20 cellular contexts compared by ENCODE assay signal in genomic region chr1:245096330-245097066, GRCh38. TPM values are rescaled to one million over a fixed set of nuclear protein-coding genes. Genes with fewer than 3 reads are reported as not detected.
DNase-seq lines count a peak whose midpoint lies in the region; ATAC-seq, FAIRE-seq and TF ChIP-seq lines count a peak whose summit lies in the region.
"Had no signal": no experiment of that assay in that cellular context is flagged by ENCODE, and none has a peak within 500 bp of the region (broad histone marks: within the 10 kb centered on the region; RNA-seq: fewer than 3 reads in every experiment).

No MANE protein-coding gene starts in this region.

- H3K9ac ChIP-seq in mesendoderm (ENCODE audit: low read length), result no peak overlapping the region

- H3K56ac ChIP-seq in mesendoderm (ENCODE audit: low read length), result peak overlapping the region; percentile 18

- H3K36me3 Mint-ChIP-seq in activated CD8-positive, alpha-beta memory T cell treated with anti-CD3 and anti-CD28 coated beads, Interleukin-2, amount 10 ng/mL, durations not matched to agents 7 days and 5 days, result no peaks in the 10 kb centered on the region
- H3K36me3 Mint-ChIP-seq in T-helper 2 cell treated with Interferon-gamma antibody and Interleukin-4, amounts not matched to agents 5 μg/mL and 100 μg/mL, for 36 hours (ENCODE audit: low read depth), result no peaks in the 10 kb centered on the region

- H3K4me3 ChIP-seq in dorsolateral prefrontal cortex (no peak overlapping the region), mesendoderm (ENCODE audit: low read length) (no peak overlapping the region), thyroid gland (replicated peaks in 1 of 3) (no peak overlapping the region)

- H3K4me3 Mint-ChIP-seq in activated CD8-positive, alpha-beta memory T cell treated with anti-CD3 and anti-CD28 coated beads, Interleukin-2, amount 10 ng/mL, durations not matched to agents 7 days and 5 days, result no peak overlapping the region
- H3K4me3 Mint-ChIP-seq in T-helper 2 cell treated with Interferon-gamma antibody and Interleukin-4, amounts not matched to agents 5 μg/mL and 100 μg/mL, for 36 hours, result no peak overlapping the region
- H3K4me3 Mint-ChIP-seq: CD14-positive monocyte had no signal

- no peaks in the 10 kb centered on the region for H3K36me3 ChIP-seq in mesendoderm (ENCODE audit: control insufficient read depth, insufficient read depth, low read length)
- H3K36me3 ChIP-seq in thyroid gland, result no peaks in the 10 kb centered on the region

- no peak overlapping the region for H2BK15ac ChIP-seq in mesendoderm (replicated peaks; ENCODE audit: low read depth)

- TF ChIP-seq POLR2A in thyroid gland (IDR thresholded peaks at IDR 0.05), result no peak

- H3K9me3 ChIP-seq in thyroid gland, result no peaks in the 10 kb centered on the region

- no peak overlapping the region for H2BK120ac ChIP-seq in mesendoderm (ENCODE audit: low read depth, low read length)

- no peaks in the 10 kb centered on the region for H3K9me3 Mint-ChIP-seq in activated CD8-positive, alpha-beta memory T cell treated with anti-CD3 and anti-CD28 coated beads, Interleukin-2, amount 10 ng/mL, durations not matched to agents 7 days and 5 days (ENCODE audit: low read depth)
- H3K9me3 Mint-ChIP-seq in T-helper 2 cell treated with Interferon-gamma antibody and Interleukin-4, amounts not matched to agents 5 μg/mL and 100 μg/mL, for 36 hours, result no peaks in the 10 kb centered on the region

- no peaks in the 10 kb centered on the region for H3K79me1 ChIP-seq in mesendoderm (ENCODE audit: low read length)

- peak overlapping the region; percentile 29 for H2BK5ac ChIP-seq in mesendoderm (ENCODE audit: low read length)

- H3K27ac Mint-ChIP-seq in activated CD8-positive, alpha-beta memory T cell treated with anti-CD3 and anti-CD28 coated beads, Interleukin-2, amount 10 ng/mL, durations not matched to agents 7 days and 5 days, result no peak overlapping the region
- no peak overlapping the region for H3K27ac Mint-ChIP-seq in T-helper 2 cell treated with Interferon-gamma antibody and Interleukin-4, amounts not matched to agents 5 μg/mL and 100 μg/mL, for 36 hours
- H3K27ac Mint-ChIP-seq: CD14-positive monocyte had no signal

- no peak overlapping the region for H3K4me2 ChIP-seq in mesendoderm (ENCODE audit: low read length)

- no peak overlapping the region for H3K4ac ChIP-seq in mesendoderm (ENCODE audit: low read depth, low read length)

- H3K27me3 ChIP-seq in dorsolateral prefrontal cortex (no peaks in the 10 kb centered on the region), mesendoderm (ENCODE audit: insufficient read depth, low read length, poor library complexity) (no peaks in the 10 kb centered on the region), thyroid gland (no peaks in the 10 kb centered on the region)

- CTCF ChIA-PET in activated CD8-positive, alpha-beta memory T cell treated with anti-CD3 and anti-CD28 coated beads, Interleukin-2, amount 10 ng/mL, durations not matched to agents 7 days and 5 days (lab: Charles Lee), result no interaction called here

- no CpG with 5 or more reads among the region's 5 CpGs for WGBS in mesendoderm (ENCODE audit: extremely low coverage, insufficient coverage, low lambda C conversion rate)
- WGBS in thyroid gland, 2 donors, result 33 to 51% methylated on average over 5 of the region's 5 CpGs

- no peak overlapping the region for H4K8ac ChIP-seq in mesendoderm (ENCODE audit: low read depth, low read length)

- no peak for ATAC-seq in activated CD8-positive, alpha-beta memory T cell treated with anti-CD3 and anti-CD28 coated beads, Interleukin-2, amount 10 ng/mL, durations not matched to agents 7 days and 5 days
- no peak for ATAC-seq in HG03045 (IDR thresholded peaks at IDR 0.05; ENCODE audit: unreplicated experiment)
- ATAC-seq: HCT116, Panc1 had no signal

- H3K27me3 Mint-ChIP-seq in activated CD8-positive, alpha-beta memory T cell treated with anti-CD3 and anti-CD28 coated beads, Interleukin-2, amount 10 ng/mL, durations not matched to agents 7 days and 5 days, result no peaks in the 10 kb centered on the region
- no peaks in the 10 kb centered on the region for H3K27me3 Mint-ChIP-seq in T-helper 2 cell treated with Interferon-gamma antibody and Interleukin-4, amounts not matched to agents 5 μg/mL and 100 μg/mL, for 36 hours (ENCODE audit: low read depth)

- H3K18ac ChIP-seq in mesendoderm (ENCODE audit: low read length), result no peak overlapping the region

- TF ChIP-seq CTCF in dorsolateral prefrontal cortex (IDR thresholded peaks at IDR 0.05 in 54 of 56, conservative IDR thresholded peaks at IDR 0.05 in 2 of 56; ENCODE audit: low read depth in 1 of 56, partially characterized antibody in 56 of 56) (no peak), thyroid gland (IDR thresholded peaks at IDR 0.05) (no peak), D721Med (IDR thresholded peaks at IDR 0.05; ENCODE audit: insufficient read depth, missing control alignments) (no peak)

- peak overlapping the region; percentile 20 for H2AK5ac ChIP-seq in mesendoderm (ENCODE audit: low read length)

- intact Hi-C loops in dorsolateral prefrontal cortex (cut with DNase I), result no loop called here
- intact Hi-C loops in thyroid gland (cut with DNase I), result no loop called here

- H3K4me1 ChIP-seq in mesendoderm (ENCODE audit: control insufficient read depth, low read depth, low read length), result peaks cover 7% of the 10 kb centered on the region
- peaks cover 34 to 39% of the 10 kb centered on the region in 2 donors for H3K4me1 ChIP-seq in thyroid gland

- H3K27ac ChIP-seq in dorsolateral prefrontal cortex (peak overlapping the region in 37 of 59 donors; percentile 0 to 71 (median 31)), mesendoderm (ENCODE audit: low read depth, low read length) (peak overlapping the region; percentile 30), thyroid gland (peak overlapping the region; percentile 17 to 70 (median 34))

- peak; percentile 29 for DNase-seq in activated CD8-positive, alpha-beta memory T cell treated with anti-CD3 and anti-CD28 coated beads, Interleukin-2, amount 10 ng/mL, durations not matched to agents 7 days and 5 days
- no peak for DNase-seq in activated CD8-positive, alpha-beta memory T cell treated with anti-CD3 and anti-CD28 coated beads for 24 hours
- peak in 2 of 10 donors; percentile 34 to 50 for DNase-seq in dorsolateral prefrontal cortex
- DNase-seq in mesendoderm, result no peak
- DNase-seq in thyroid gland, result peak in 1 of 2 donors; percentile 41
- no peak for DNase-seq in T-helper 2 cell treated with Interferon-gamma antibody and Interleukin-4, amounts not matched to agents 5 μg/mL and 100 μg/mL, for 36 hours (ENCODE audit: low spot score)
- no peak for DNase-seq in D721Med (ENCODE audit: insufficient read length, low spot score)
- DNase-seq: DMS79, NCI-H1092 treated with DMSO at 0.1 percent for 48 hours, NCI-H187, NCI-H446, NCI-H82, Right ventricle myocardium superior had no signal

- FAIRE-seq in D721Med (lab: Jason Lieb, UNC), result no peak
- FAIRE-seq: G401.6, GM12891, HTR-8/SVneo had no signal

- peak overlapping the region; percentile 15 for H3K23ac ChIP-seq in mesendoderm (ENCODE audit: low read length)

- no peaks in the 10 kb centered on the region for H3K4me1 Mint-ChIP-seq in activated CD8-positive, alpha-beta memory T cell treated with anti-CD3 and anti-CD28 coated beads, Interleukin-2, amount 10 ng/mL, durations not matched to agents 7 days and 5 days
- no peaks in the 10 kb centered on the region for H3K4me1 Mint-ChIP-seq in T-helper 2 cell treated with Interferon-gamma antibody and Interleukin-4, amounts not matched to agents 5 μg/mL and 100 μg/mL, for 36 hours (ENCODE audit: low read depth)

- no peak overlapping the region for H4K5ac ChIP-seq in mesendoderm (ENCODE audit: low read length)

- no peaks in the 10 kb centered on the region for H3K79me2 ChIP-seq in mesendoderm (ENCODE audit: control insufficient read depth, insufficient read depth, low read length)

RNA-seq across cellular contexts. Expression of gene KIF26B, which starts 58.3 kb away (rescaled TPM):
- total RNA-seq in activated CD8-positive, alpha-beta memory T cell treated with anti-CD3 and anti-CD28 coated beads, Interleukin-2, amount 10 ng/mL, durations not matched to agents 7 days and 5 days, result under 1 TPM in 1 of 2 experiments, not detected in 1; 0.28 TPM
- total RNA-seq in dorsolateral prefrontal cortex, result 10 to 100 TPM in 20 of 120 experiments, 1 to 10 TPM in 100; 3.9 to 20.8 (median 8.4) TPM
- polyA plus RNA-seq in mesendoderm (2013, experiment 1 of 2), result 0.31 TPM
- 0.24 TPM for polyA plus RNA-seq in mesendoderm (2013, experiment 2 of 2)
- total RNA-seq in thyroid gland, result 1 to 10 TPM; 2.4 to 6.7 (median 6.1) TPM
